ENCODE assay signal across 17 cellular contexts in genomic region chr3:152290374-152290773, GRCh38. TPM values are rescaled to one million over a fixed set of nuclear protein-coding genes. Genes with fewer than 3 reads are reported as not detected.
DNase-seq lines count a peak whose midpoint lies in the region; ATAC-seq lines count a peak whose summit lies in the region.
"Had no signal": no experiment of that assay in that cellular context is flagged by ENCODE, and none has a peak within 500 bp of the region (broad histone marks: within the 10 kb centered on the region; RNA-seq: fewer than 3 reads in every experiment).

No MANE protein-coding gene starts in this region.

- H3K27ac Mint-ChIP-seq in activated naive CD4-positive, alpha-beta T cell treated with anti-CD3 and anti-CD28 coated beads for 36 hours: peak overlapping the region; percentile 85
- peak overlapping the region; percentile 86 for H3K27ac Mint-ChIP-seq in central memory CD8-positive, alpha-beta T cell (ENCODE audit: low read depth)
- H3K27ac Mint-ChIP-seq in stimulated activated effector memory CD8-positive, alpha-beta T cell treated with anti-CD3 and anti-CD28 coated beads, Interleukin-12 subunit alpha, Interleukin-12 subunit beta, amount 100 ng/mL, for 72 hours: peak overlapping the region; percentile 88

- intact Hi-C loops in activated naive CD4-positive, alpha-beta T cell treated with anti-CD3 and anti-CD28 coated beads for 36 hours (cut with micrococcal nuclease): no loop called here

- H3K36me3 Mint-ChIP-seq in activated naive CD4-positive, alpha-beta T cell treated with anti-CD3 and anti-CD28 coated beads for 36 hours (ENCODE audit: low read depth): peaks cover 13% of the 10 kb centered on the region
- peaks cover 24% of the 10 kb centered on the region for H3K36me3 Mint-ChIP-seq in central memory CD8-positive, alpha-beta T cell (ENCODE audit: insufficient read depth)
- H3K36me3 Mint-ChIP-seq in stimulated activated effector memory CD8-positive, alpha-beta T cell treated with anti-CD3 and anti-CD28 coated beads, Interleukin-12 subunit alpha, Interleukin-12 subunit beta, amount 100 ng/mL, for 72 hours: peaks cover 32% of the 10 kb centered on the region

- no peaks in the 10 kb centered on the region for H3K27me3 Mint-ChIP-seq in activated naive CD4-positive, alpha-beta T cell treated with anti-CD3 and anti-CD28 coated beads for 36 hours (ENCODE audit: low read depth)
- no peaks in the 10 kb centered on the region for H3K27me3 Mint-ChIP-seq in central memory CD8-positive, alpha-beta T cell

- H3K9ac ChIP-seq in SK-N-MC (ENCODE audit: insufficient read length): no peak overlapping the region

- CTCF ChIA-PET in activated naive CD4-positive, alpha-beta T cell treated with anti-CD3 and anti-CD28 coated beads for 36 hours (lab: Charles Lee): interaction anchor here (0.6 to 1.2 kb wide), 3 partner anchors 28 to 154 kb away, joined by 3 read pairs; no protein-coding TSS in a partner anchor

- H3K9me3 ChIP-seq in SK-N-MC (ENCODE audit: low read depth, low read length): no peaks in the 10 kb centered on the region
- H3K9me3 ChIP-seq: sigmoid colon had no signal

- H3K9me3 Mint-ChIP-seq in activated naive CD4-positive, alpha-beta T cell treated with anti-CD3 and anti-CD28 coated beads for 36 hours: no peaks in the 10 kb centered on the region
- no peaks in the 10 kb centered on the region for H3K9me3 Mint-ChIP-seq in central memory CD8-positive, alpha-beta T cell
- H3K9me3 Mint-ChIP-seq in stimulated activated effector memory CD8-positive, alpha-beta T cell treated with anti-CD3 and anti-CD28 coated beads, Interleukin-12 subunit alpha, Interleukin-12 subunit beta, amount 100 ng/mL, for 72 hours: no peaks in the 10 kb centered on the region
- H3K9me3 Mint-ChIP-seq: activated naive CD4-positive, alpha-beta T cell treated with anti-CD3 and anti-CD28 coated beads, Interleukin-2, amount 50 U/mL, for 72 hours had no signal

- H3K4me1 Mint-ChIP-seq in activated naive CD4-positive, alpha-beta T cell treated with anti-CD3 and anti-CD28 coated beads for 36 hours (ENCODE audit: low read depth): peaks cover 70% of the 10 kb centered on the region
- H3K4me1 Mint-ChIP-seq in central memory CD8-positive, alpha-beta T cell: peaks cover 65% of the 10 kb centered on the region
- H3K4me1 Mint-ChIP-seq in stimulated activated effector memory CD8-positive, alpha-beta T cell treated with anti-CD3 and anti-CD28 coated beads, Interleukin-12 subunit alpha, Interleukin-12 subunit beta, amount 100 ng/mL, for 72 hours: peaks cover 64% of the 10 kb centered on the region

- H3K4me3 ChIP-seq in SK-N-MC: no peak overlapping the region; the same call in 1 of the 2 replicates
- H3K4me3 ChIP-seq: cardiac muscle cell, sigmoid colon had no signal

- H3K4me3 Mint-ChIP-seq in activated naive CD4-positive, alpha-beta T cell treated with anti-CD3 and anti-CD28 coated beads for 36 hours: peak overlapping the region; percentile 28
- peak overlapping the region; percentile 28 for H3K4me3 Mint-ChIP-seq in central memory CD8-positive, alpha-beta T cell
- H3K4me3 Mint-ChIP-seq in stimulated activated effector memory CD8-positive, alpha-beta T cell treated with anti-CD3 and anti-CD28 coated beads, Interleukin-12 subunit alpha, Interleukin-12 subunit beta, amount 100 ng/mL, for 72 hours: peak overlapping the region; percentile 46

- peak overlapping the region; percentile 54; the same call in 1 of the 2 replicates for H3K27ac ChIP-seq in SK-N-MC
- H3K27ac ChIP-seq: cardiac muscle cell had no signal

- ATAC-seq in central memory CD8-positive, alpha-beta T cell (replicated peaks; ENCODE audit: extremely low read depth, poor library complexity, severe bottlenecking): no peak
- ATAC-seq in stimulated activated effector memory CD8-positive, alpha-beta T cell treated with anti-CD3 and anti-CD28 coated beads, Interleukin-12 subunit alpha, Interleukin-12 subunit beta, amount 100 ng/mL, for 72 hours: no peak
- ATAC-seq: activated naive CD4-positive, alpha-beta T cell treated with anti-CD3 and anti-CD28 coated beads, Interleukin-2, amount 50 U/mL, for 72 hours had no signal

- peaks cover 8% of the 10 kb centered on the region; the same call in 1 of the 2 replicates for H3K36me3 ChIP-seq in SK-N-MC (ENCODE audit: insufficient read depth, low read length)
- H3K36me3 ChIP-seq: cardiac muscle cell, sigmoid colon had no signal

- no peak for DNase-seq in activated naive CD4-positive, alpha-beta T cell treated with anti-CD3 and anti-CD28 coated beads for 36 hours
- DNase-seq in activated naive CD4-positive, alpha-beta T cell (lab: John Stamatoyannopoulos, UW): no peak
- DNase-seq in SK-N-MC (ENCODE audit: low read depth, low spot score): no peak
- no peak for DNase-seq in central memory CD8-positive, alpha-beta T cell (ENCODE audit: low spot score in 2 of 2)
- DNase-seq in stimulated activated effector memory CD8-positive, alpha-beta T cell treated with anti-CD3 and anti-CD28 coated beads, Interleukin-12 subunit alpha, Interleukin-12 subunit beta, amount 100 ng/mL, for 72 hours (ENCODE audit: low spot score in 2 of 2): no peak
- DNase-seq in cerebellum (ENCODE audit: low spot score): no peak
- DNase-seq in NCI-H1048 (lab: John Stamatoyannopoulos, UW): no peak
- DNase-seq in SHP77 (lab: John Stamatoyannopoulos, UW): no peak
- DNase-seq: DMS153; mesendoderm; NCI-H2029; NCI-H526; sigmoid colon; stimulated activated CD4-positive, alpha-beta T cell treated with anti-CD3 and anti-CD28 coated beads, Interleukin-4, amount 100 ng/mL, for 24 hours; T-helper 9 cell had no signal

RNA-seq across cellular contexts. Expression of gene MBNL1, which starts 21.6 kb away (rescaled TPM):
- total RNA-seq in activated naive CD4-positive, alpha-beta T cell treated with anti-CD3 and anti-CD28 coated beads for 36 hours: 100 to 1,000 TPM; 387 to 391 TPM
- 69.0 TPM for total RNA-seq in cerebellum
